ENCODE assay signal across 1 cellular context in the genomic region with DNA sequence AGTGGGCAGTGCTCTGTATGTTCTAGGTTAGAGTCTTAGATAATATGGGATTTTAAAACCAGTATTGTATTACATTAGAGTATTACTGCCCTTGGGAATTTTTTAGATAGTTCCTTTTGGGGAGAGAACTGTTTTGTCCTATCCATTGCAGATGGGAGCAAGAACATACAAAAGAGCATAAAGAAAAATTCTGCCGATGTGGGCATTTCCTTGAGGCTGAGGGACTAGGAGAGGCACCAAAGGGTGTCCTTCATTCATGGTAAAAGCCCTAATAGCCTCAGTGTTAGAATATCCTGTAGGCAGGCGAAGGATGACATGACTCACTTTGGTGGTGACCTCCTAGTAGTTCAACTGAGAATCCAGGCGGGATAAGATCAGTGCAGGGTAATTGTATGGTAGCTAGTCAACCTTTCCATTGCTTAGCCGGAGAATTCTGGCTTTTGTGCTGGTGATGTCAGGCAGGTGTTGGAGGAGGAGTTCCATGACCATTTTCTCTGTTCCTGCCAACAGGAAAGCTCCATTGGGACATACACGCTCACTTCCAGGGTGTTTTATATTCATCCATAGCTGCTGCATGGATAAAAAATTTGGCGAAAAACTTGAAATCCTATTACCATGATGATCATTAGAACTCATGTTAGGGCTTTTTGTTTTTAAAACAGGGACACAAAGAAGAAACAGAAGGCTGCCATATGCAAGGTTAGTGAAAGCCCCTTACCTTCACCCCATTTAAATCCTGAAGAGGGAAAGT.
A peak's percentile ranks its signal among the peaks of the same experiment; 100 is the strongest.
TF ChIP-seq lines count a peak whose summit lies in the region.

No MANE protein-coding gene starts in this region.

TF ChIP-seq in K562, 482 proteins besides CTCF, POLR2A, EP300 and RAD21 (continues in another document):
- TF ChIP-seq ZNF57 (CRISPR knock-in tag; IDR thresholded peaks at IDR 0.05) (no peak), ARNT (IDR thresholded peaks at IDR 0.05) (no peak), SRF (CRISPR knock-in tag; IDR thresholded peaks at IDR 0.05) (no peak), MIER1 (IDR thresholded peaks at IDR 0.05; ENCODE audit: low read depth) (no peak), YBX1 (IDR thresholded peaks at IDR 0.05) (no peak), EP400 (IDR thresholded peaks at IDR 0.05) (no peak), TEAD4 (IDR thresholded peaks at IDR 0.05; ENCODE audit: low read length) (peak; percentile 61), TEAD4 (CRISPR knock-in tag; IDR thresholded peaks at IDR 0.05; ENCODE audit: borderline replicate concordance) (no peak), ZSCAN29 (IDR thresholded peaks at IDR 0.05) (no peak), KAT8 (IDR thresholded peaks at IDR 0.05; ENCODE audit: low read depth) (no peak), ZNF584 (CRISPR knock-in tag; IDR thresholded peaks at IDR 0.05; ENCODE audit: low read depth) (peak; percentile 62; the same call in 1 of the 2 replicates), CBX3 (IDR thresholded peaks at IDR 0.05; ENCODE audit: borderline replicate concordance in 1 of 2, low read length in 2 of 2) (no peak), MTF1 (CRISPR knock-in tag; IDR thresholded peaks at IDR 0.05; ENCODE audit: borderline replicate concordance) (no peak), GABPB1 (CRISPR knock-in tag; IDR thresholded peaks at IDR 0.05) (0 out of 2 replicates have a peak, but pooled peaks have one; percentile 30), SMC3 (conservative IDR thresholded peaks at IDR 0.05; ENCODE audit: insufficient read depth, low read depth, low read length) (no peak), GTF2A2 (tag; IDR thresholded peaks at IDR 0.05) (no peak), ZNF146 (CRISPR knock-in tag; IDR thresholded peaks at IDR 0.05; ENCODE audit: unreplicated experiment) (no peak), RBM34 (IDR thresholded peaks at IDR 0.05; ENCODE audit: borderline replicate concordance, insufficient read depth, low read length) (no peak), NR2C2 (CRISPR knock-in tag; IDR thresholded peaks at IDR 0.05) (no peak), NR2C2 (tag; IDR thresholded peaks at IDR 0.05) (peak; percentile 88), BRCA1 (IDR thresholded peaks at IDR 0.05) (no peak), BRCA1 (CRISPR knock-in tag; IDR thresholded peaks at IDR 0.05) (no peak), RUNX1 (IDR thresholded peaks at IDR 0.05; ENCODE audit: low read depth) (no peak), FOXJ2 (tag; IDR thresholded peaks at IDR 0.05) (no peak), KLF16 (IDR thresholded peaks at IDR 0.05) (no peak), PHF8 (IDR thresholded peaks at IDR 0.05; ENCODE audit: borderline replicate concordance, low read length) (no peak), ZNF445 (CRISPR knock-in tag; IDR thresholded peaks at IDR 0.05; ENCODE audit: low read depth) (no peak), ZNF311 (CRISPR knock-in tag; IDR thresholded peaks at IDR 0.05) (no peak), SP1 (CRISPR knock-in tag; IDR thresholded peaks at IDR 0.05) (0 out of 2 replicates have a peak, but pooled peaks have one; percentile 23), YY1 (IDR thresholded peaks at IDR 0.05; ENCODE audit: borderline replicate concordance in 1 of 3, control insufficient read depth in 1 of 3, extremely low read depth in 1 of 3, insufficient read depth in 3 of 3, insufficient read length in 1 of 3, insufficient replicate concordance in 2 of 3, low read depth in 1 of 3, low read length in 2 of 3) (no peak), NFATC3 (IDR thresholded peaks at IDR 0.05) (peak; percentile 96), RBM17 (IDR thresholded peaks at IDR 0.05; ENCODE audit: borderline replicate concordance, low read depth, low read length) (no peak), ZNF444 (CRISPR knock-in tag; IDR thresholded peaks at IDR 0.05) (no peak), KDM2B (CRISPR knock-in tag; IDR thresholded peaks at IDR 0.05) (no peak), ZNF12 (CRISPR knock-in tag; IDR thresholded peaks at IDR 0.05) (no peak), WHSC1 (IDR thresholded peaks at IDR 0.05; ENCODE audit: low read length) (no peak), KAT2B (IDR thresholded peaks at IDR 0.05; ENCODE audit: low read depth, low read length) (no peak), LCOR (CRISPR knock-in tag; IDR thresholded peaks at IDR 0.05) (no peak), HIVEP1 (CRISPR knock-in tag; IDR thresholded peaks at IDR 0.05) (no peak), ZNF165 (CRISPR knock-in tag; IDR thresholded peaks at IDR 0.05; ENCODE audit: borderline replicate concordance) (no peak)
- TF ChIP-seq, protein P1, sequence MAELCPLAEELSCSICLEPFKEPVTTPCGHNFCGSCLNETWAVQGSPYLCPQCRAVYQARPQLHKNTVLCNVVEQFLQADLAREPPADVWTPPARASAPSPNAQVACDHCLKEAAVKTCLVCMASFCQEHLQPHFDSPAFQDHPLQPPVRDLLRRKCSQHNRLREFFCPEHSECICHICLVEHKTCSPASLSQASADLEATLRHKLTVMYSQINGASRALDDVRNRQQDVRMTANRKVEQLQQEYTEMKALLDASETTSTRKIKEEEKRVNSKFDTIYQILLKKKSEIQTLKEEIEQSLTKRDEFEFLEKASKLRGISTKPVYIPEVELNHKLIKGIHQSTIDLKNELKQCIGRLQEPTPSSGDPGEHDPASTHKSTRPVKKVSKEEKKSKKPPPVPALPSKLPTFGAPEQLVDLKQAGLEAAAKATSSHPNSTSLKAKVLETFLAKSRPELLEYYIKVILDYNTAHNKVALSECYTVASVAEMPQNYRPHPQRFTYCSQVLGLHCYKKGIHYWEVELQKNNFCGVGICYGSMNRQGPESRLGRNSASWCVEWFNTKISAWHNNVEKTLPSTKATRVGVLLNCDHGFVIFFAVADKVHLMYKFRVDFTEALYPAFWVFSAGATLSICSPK (IDR thresholded peaks at IDR 0.05; ENCODE audit: borderline replicate concordance), result no peak
- TF ChIP-seq, protein P2, sequence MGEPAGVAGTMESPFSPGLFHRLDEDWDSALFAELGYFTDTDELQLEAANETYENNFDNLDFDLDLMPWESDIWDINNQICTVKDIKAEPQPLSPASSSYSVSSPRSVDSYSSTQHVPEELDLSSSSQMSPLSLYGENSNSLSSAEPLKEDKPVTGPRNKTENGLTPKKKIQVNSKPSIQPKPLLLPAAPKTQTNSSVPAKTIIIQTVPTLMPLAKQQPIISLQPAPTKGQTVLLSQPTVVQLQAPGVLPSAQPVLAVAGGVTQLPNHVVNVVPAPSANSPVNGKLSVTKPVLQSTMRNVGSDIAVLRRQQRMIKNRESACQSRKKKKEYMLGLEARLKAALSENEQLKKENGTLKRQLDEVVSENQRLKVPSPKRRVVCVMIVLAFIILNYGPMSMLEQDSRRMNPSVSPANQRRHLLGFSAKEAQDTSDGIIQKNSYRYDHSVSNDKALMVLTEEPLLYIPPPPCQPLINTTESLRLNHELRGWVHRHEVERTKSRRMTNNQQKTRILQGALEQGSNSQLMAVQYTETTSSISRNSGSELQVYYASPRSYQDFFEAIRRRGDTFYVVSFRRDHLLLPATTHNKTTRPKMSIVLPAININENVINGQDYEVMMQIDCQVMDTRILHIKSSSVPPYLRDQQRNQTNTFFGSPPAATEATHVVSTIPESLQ (CRISPR knock-in tag; IDR thresholded peaks at IDR 0.05), result no peak
- TF ChIP-seq, protein P3, sequence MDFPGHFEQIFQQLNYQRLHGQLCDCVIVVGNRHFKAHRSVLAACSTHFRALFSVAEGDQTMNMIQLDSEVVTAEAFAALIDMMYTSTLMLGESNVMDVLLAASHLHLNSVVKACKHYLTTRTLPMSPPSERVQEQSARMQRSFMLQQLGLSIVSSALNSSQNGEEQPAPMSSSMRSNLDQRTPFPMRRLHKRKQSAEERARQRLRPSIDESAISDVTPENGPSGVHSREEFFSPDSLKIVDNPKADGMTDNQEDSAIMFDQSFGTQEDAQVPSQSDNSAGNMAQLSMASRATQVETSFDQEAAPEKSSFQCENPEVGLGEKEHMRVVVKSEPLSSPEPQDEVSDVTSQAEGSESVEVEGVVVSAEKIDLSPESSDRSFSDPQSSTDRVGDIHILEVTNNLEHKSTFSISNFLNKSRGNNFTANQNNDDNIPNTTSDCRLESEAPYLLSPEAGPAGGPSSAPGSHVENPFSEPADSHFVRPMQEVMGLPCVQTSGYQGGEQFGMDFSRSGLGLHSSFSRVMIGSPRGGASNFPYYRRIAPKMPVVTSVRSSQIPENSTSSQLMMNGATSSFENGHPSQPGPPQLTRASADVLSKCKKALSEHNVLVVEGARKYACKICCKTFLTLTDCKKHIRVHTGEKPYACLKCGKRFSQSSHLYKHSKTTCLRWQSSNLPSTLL (IDR thresholded peaks at IDR 0.05), result no peak
- TF ChIP-seq, protein P4, sequence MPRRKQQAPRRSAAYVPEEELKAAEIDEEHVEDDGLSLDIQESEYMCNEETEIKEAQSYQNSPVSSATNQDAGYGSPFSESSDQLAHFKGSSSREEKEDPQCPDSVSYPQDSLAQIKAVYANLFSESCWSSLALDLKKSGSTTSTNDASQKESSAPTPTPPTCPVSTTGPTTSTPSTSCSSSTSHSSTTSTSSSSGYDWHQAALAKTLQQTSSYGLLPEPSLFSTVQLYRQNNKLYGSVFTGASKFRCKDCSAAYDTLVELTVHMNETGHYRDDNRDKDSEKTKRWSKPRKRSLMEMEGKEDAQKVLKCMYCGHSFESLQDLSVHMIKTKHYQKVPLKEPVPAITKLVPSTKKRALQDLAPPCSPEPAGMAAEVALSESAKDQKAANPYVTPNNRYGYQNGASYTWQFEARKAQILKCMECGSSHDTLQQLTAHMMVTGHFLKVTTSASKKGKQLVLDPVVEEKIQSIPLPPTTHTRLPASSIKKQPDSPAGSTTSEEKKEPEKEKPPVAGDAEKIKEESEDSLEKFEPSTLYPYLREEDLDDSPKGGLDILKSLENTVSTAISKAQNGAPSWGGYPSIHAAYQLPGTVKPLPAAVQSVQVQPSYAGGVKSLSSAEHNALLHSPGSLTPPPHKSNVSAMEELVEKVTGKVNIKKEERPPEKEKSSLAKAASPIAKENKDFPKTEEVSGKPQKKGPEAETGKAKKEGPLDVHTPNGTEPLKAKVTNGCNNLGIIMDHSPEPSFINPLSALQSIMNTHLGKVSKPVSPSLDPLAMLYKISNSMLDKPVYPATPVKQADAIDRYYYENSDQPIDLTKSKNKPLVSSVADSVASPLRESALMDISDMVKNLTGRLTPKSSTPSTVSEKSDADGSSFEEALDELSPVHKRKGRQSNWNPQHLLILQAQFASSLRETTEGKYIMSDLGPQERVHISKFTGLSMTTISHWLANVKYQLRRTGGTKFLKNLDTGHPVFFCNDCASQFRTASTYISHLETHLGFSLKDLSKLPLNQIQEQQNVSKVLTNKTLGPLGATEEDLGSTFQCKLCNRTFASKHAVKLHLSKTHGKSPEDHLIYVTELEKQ (CRISPR knock-in tag; IDR thresholded peaks at IDR 0.05), result no peak
- TF ChIP-seq, protein P5, sequence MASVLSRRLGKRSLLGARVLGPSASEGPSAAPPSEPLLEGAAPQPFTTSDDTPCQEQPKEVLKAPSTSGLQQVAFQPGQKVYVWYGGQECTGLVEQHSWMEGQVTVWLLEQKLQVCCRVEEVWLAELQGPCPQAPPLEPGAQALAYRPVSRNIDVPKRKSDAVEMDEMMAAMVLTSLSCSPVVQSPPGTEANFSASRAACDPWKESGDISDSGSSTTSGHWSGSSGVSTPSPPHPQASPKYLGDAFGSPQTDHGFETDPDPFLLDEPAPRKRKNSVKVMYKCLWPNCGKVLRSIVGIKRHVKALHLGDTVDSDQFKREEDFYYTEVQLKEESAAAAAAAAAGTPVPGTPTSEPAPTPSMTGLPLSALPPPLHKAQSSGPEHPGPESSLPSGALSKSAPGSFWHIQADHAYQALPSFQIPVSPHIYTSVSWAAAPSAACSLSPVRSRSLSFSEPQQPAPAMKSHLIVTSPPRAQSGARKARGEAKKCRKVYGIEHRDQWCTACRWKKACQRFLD (CRISPR knock-in tag; IDR thresholded peaks at IDR 0.05), result no peak
- TF ChIP-seq, protein P6, sequence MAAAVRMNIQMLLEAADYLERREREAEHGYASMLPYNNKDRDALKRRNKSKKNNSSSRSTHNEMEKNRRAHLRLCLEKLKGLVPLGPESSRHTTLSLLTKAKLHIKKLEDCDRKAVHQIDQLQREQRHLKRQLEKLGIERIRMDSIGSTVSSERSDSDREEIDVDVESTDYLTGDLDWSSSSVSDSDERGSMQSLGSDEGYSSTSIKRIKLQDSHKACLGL (CRISPR knock-in tag; IDR thresholded peaks at IDR 0.05; ENCODE audit: borderline replicate concordance, poor library complexity, severe bottlenecking), result no peak
- TF ChIP-seq, protein P7, sequence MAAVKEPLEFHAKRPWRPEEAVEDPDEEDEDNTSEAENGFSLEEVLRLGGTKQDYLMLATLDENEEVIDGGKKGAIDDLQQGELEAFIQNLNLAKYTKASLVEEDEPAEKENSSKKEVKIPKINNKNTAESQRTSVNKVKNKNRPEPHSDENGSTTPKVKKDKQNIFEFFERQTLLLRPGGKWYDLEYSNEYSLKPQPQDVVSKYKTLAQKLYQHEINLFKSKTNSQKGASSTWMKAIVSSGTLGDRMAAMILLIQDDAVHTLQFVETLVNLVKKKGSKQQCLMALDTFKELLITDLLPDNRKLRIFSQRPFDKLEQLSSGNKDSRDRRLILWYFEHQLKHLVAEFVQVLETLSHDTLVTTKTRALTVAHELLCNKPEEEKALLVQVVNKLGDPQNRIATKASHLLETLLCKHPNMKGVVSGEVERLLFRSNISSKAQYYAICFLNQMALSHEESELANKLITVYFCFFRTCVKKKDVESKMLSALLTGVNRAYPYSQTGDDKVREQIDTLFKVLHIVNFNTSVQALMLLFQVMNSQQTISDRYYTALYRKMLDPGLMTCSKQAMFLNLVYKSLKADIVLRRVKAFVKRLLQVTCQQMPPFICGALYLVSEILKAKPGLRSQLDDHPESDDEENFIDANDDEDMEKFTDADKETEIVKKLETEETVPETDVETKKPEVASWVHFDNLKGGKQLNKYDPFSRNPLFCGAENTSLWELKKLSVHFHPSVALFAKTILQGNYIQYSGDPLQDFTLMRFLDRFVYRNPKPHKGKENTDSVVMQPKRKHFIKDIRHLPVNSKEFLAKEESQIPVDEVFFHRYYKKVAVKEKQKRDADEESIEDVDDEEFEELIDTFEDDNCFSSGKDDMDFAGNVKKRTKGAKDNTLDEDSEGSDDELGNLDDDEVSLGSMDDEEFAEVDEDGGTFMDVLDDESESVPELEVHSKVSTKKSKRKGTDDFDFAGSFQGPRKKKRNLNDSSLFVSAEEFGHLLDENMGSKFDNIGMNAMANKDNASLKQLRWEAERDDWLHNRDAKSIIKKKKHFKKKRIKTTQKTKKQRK (IDR thresholded peaks at IDR 0.05; ENCODE audit: borderline replicate concordance, low read depth, low read length), result no peak
- TF ChIP-seq, protein P8, sequence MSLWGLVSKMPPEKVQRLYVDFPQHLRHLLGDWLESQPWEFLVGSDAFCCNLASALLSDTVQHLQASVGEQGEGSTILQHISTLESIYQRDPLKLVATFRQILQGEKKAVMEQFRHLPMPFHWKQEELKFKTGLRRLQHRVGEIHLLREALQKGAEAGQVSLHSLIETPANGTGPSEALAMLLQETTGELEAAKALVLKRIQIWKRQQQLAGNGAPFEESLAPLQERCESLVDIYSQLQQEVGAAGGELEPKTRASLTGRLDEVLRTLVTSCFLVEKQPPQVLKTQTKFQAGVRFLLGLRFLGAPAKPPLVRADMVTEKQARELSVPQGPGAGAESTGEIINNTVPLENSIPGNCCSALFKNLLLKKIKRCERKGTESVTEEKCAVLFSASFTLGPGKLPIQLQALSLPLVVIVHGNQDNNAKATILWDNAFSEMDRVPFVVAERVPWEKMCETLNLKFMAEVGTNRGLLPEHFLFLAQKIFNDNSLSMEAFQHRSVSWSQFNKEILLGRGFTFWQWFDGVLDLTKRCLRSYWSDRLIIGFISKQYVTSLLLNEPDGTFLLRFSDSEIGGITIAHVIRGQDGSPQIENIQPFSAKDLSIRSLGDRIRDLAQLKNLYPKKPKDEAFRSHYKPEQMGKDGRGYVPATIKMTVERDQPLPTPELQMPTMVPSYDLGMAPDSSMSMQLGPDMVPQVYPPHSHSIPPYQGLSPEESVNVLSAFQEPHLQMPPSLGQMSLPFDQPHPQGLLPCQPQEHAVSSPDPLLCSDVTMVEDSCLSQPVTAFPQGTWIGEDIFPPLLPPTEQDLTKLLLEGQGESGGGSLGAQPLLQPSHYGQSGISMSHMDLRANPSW (CRISPR knock-in tag; IDR thresholded peaks at IDR 0.05), result no peak
